Comparison of ENCODE assay signal across 12 cellular contexts in the genomic region with DNA sequence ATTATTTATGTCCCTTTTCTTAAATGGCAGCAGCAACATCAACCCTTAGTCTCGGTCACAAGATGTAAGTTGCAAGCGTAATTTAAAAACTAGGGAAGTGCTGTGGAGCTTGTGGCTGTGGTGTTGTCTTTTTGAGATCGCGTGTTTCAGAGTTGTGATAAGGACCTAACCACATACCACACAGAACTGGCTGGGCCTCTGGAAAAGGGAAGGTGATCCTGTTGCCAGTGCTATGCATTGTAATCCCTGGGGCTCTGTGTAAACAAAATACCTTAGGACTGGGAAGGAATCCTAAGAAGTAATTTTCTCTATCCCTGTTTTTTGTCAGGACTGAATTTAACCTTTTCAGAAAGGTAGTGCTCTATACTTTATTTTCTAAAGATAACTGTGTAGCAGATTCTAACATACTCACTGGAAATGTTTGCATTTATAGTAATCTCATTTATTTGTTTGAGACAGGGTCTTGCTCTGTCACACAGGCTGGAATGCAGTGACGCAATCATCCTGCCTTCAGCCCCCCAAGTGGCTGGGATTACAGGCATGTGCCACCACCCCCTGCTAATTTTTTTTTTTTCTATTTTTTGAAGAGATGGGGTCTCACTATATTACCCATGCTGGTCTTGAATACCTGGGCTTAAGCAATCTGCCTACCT.
DNase-seq lines count a peak whose midpoint lies in the region; ATAC-seq and TF ChIP-seq lines count a peak whose summit lies in the region.
"Had no signal": no experiment of that assay in that cellular context is flagged by ENCODE, and none has a peak within 500 bp of the region (broad histone marks: within the 10 kb centered on the region; RNA-seq: fewer than 3 reads in every experiment).

No MANE protein-coding gene starts in this region.

- CTCF ChIA-PET in activated CD8-positive, alpha-beta memory T cell treated with anti-CD3 and anti-CD28 coated beads, Interleukin-2, amount 10 ng/mL, durations not matched to agents 7 days and 5 days (lab: Charles Lee): no interaction called here

- H3K4me1 Mint-ChIP-seq in endothelial cell (ENCODE audit: unreplicated experiment): peaks cover 52% of the 10 kb centered on the region
- H3K4me1 Mint-ChIP-seq in natural killer cell: peaks cover 24 to 34% of the 10 kb centered on the region in 2 donors
- H3K4me1 Mint-ChIP-seq in activated CD8-positive, alpha-beta memory T cell treated with anti-CD3 and anti-CD28 coated beads, Interleukin-2, amount 10 ng/mL, durations not matched to agents 7 days and 5 days: peaks cover 26% of the 10 kb centered on the region

- H3K9me3 Mint-ChIP-seq in endothelial cell (ENCODE audit: unreplicated experiment): no peaks in the 10 kb centered on the region
- no peaks in the 10 kb centered on the region for H3K9me3 Mint-ChIP-seq in natural killer cell
- H3K9me3 Mint-ChIP-seq in activated CD8-positive, alpha-beta memory T cell treated with anti-CD3 and anti-CD28 coated beads, Interleukin-2, amount 10 ng/mL, durations not matched to agents 7 days and 5 days (ENCODE audit: low read depth): no peaks in the 10 kb centered on the region

- H3K27me3 Mint-ChIP-seq in endothelial cell (ENCODE audit: unreplicated experiment) (peaks cover 3% of the 10 kb centered on the region), natural killer cell (ENCODE audit: low read depth in 2 of 2) (no peaks in the 10 kb centered on the region)
- H3K27me3 Mint-ChIP-seq in activated CD8-positive, alpha-beta memory T cell treated with anti-CD3 and anti-CD28 coated beads, Interleukin-2, amount 10 ng/mL, durations not matched to agents 7 days and 5 days: no peaks in the 10 kb centered on the region

- H3K36me3 Mint-ChIP-seq in endothelial cell (ENCODE audit: low read depth, unreplicated experiment) (peaks cover 7% of the 10 kb centered on the region), natural killer cell (no peaks in the 10 kb centered on the region)
- H3K36me3 Mint-ChIP-seq in activated CD8-positive, alpha-beta memory T cell treated with anti-CD3 and anti-CD28 coated beads, Interleukin-2, amount 10 ng/mL, durations not matched to agents 7 days and 5 days: peaks cover 1% of the 10 kb centered on the region

- H3K4me3 Mint-ChIP-seq in endothelial cell (ENCODE audit: unreplicated experiment): no peak overlapping the region
- peak overlapping the region; percentile 38 for H3K4me3 Mint-ChIP-seq in natural killer cell
- H3K4me3 Mint-ChIP-seq in activated CD8-positive, alpha-beta memory T cell treated with anti-CD3 and anti-CD28 coated beads, Interleukin-2, amount 10 ng/mL, durations not matched to agents 7 days and 5 days: no peak overlapping the region

- H3K27me3 ChIP-seq in H7 (ENCODE audit: control insufficient read depth, insufficient read depth, low read length): no peaks in the 10 kb centered on the region
- H3K27me3 ChIP-seq: transverse colon had no signal

- no peak overlapping the region for H3K4me3 ChIP-seq in H7 (ENCODE audit: insufficient read depth, low read depth, low read length)
- H3K4me3 ChIP-seq: transverse colon had no signal

- intact Hi-C loops in natural killer cell (cut with micrococcal nuclease): no loop called here

- ATAC-seq in natural killer cell: peak; percentile 42 to 65 (median 62)
- no peak for ATAC-seq in HG03460 (IDR thresholded peaks at IDR 0.05; ENCODE audit: unreplicated experiment)
- ATAC-seq in activated CD8-positive, alpha-beta memory T cell treated with anti-CD3 and anti-CD28 coated beads, Interleukin-2, amount 10 ng/mL, durations not matched to agents 7 days and 5 days: no peak

- H3K36me3 ChIP-seq in H7 (replicated peaks; ENCODE audit: control insufficient read depth, insufficient read depth, low read length): no peaks in the 10 kb centered on the region
- H3K36me3 ChIP-seq: transverse colon had no signal

- DNase-seq in H7 (peak; percentile 63), NOMO-1 (lab: John Stamatoyannopoulos, UW; ENCODE audit: unreplicated experiment in 2 of 2) (peak; percentile 92 to 95), endothelial cell (ENCODE audit: low spot score) (peak; percentile 21), natural killer cell (no peak), NCI-H345 (lab: John Stamatoyannopoulos, UW) (no peak), SK-N-DZ (ENCODE audit: low spot score) (no peak)
- DNase-seq in activated CD8-positive, alpha-beta memory T cell treated with anti-CD3 and anti-CD28 coated beads, Interleukin-2, amount 10 ng/mL, durations not matched to agents 7 days and 5 days: no peak
- DNase-seq: activated CD8-positive, alpha-beta memory T cell treated with anti-CD3 and anti-CD28 coated beads for 24 hours; left cardiac atrium; NCI-H774; transverse colon had no signal

- peak overlapping the region; percentile 92 for H3K27ac Mint-ChIP-seq in endothelial cell (ENCODE audit: unreplicated experiment)
- H3K27ac Mint-ChIP-seq in natural killer cell: no peak overlapping the region
- H3K27ac Mint-ChIP-seq in activated CD8-positive, alpha-beta memory T cell treated with anti-CD3 and anti-CD28 coated beads, Interleukin-2, amount 10 ng/mL, durations not matched to agents 7 days and 5 days: no peak overlapping the region

- no peak for TF ChIP-seq CTCF in endothelial cell (IDR thresholded peaks at IDR 0.05; ENCODE audit: unreplicated experiment)
- no peak for TF ChIP-seq CTCF in natural killer cell (IDR thresholded peaks at IDR 0.05)

Comparison
In these comparisons a context has a peak if more than half of its experiments do, and no peak if none do; other contexts are left out.
1. DNase-seq: peak in H7 (single experiment), NOMO-1 (2 of 2) and endothelial cell (single experiment); none in natural killer cell (single experiment), NCI-H345 (single experiment), activated CD8-positive, alpha-beta memory T cell treated with anti-CD3 and anti-CD28 coated beads, Interleukin-2, amount 10 ng/mL, durations not matched to agents 7 days and 5 days (single experiment) and SK-N-DZ (single experiment).
2. ATAC-seq: peak in natural killer cell (3 of 3); none in HG03460 (single experiment) and activated CD8-positive, alpha-beta memory T cell treated with anti-CD3 and anti-CD28 coated beads, Interleukin-2, amount 10 ng/mL, durations not matched to agents 7 days and 5 days (single experiment).